Comparison of ENCODE assay signal across 17 cellular contexts in genomic region chr6:168136001-168136400, GRCh38. TPM values are rescaled to one million over a fixed set of nuclear protein-coding genes. Genes with fewer than 3 reads are reported as not detected.
"Had no signal": no experiment of that assay in that cellular context is flagged by ENCODE, and none has a peak within 500 bp of the region (broad histone marks: within the 10 kb centered on the region; RNA-seq: fewer than 3 reads in every experiment).

No MANE protein-coding gene starts in this region.

- H3K36me3 Mint-ChIP-seq: activated CD4-positive, alpha-beta memory T cell treated with anti-CD3 and anti-CD28 coated beads for 36 hours; activated naive CD8-positive, alpha-beta T cell; naive thymus-derived CD8-positive, alpha-beta T cell; T-cell had no signal

- H3K4me1 ChIP-seq: pancreas had no signal

- H3K9me3 Mint-ChIP-seq: activated B cell treated with CpG ODN at 0.5 μM for 24 hours; activated CD4-positive, alpha-beta memory T cell treated with anti-CD3 and anti-CD28 coated beads for 36 hours; naive thymus-derived CD8-positive, alpha-beta T cell had no signal

- H3K36me3 ChIP-seq: cardiac muscle cell, gastrocnemius medialis, pancreas, tibial nerve, vagina had no signal

- H3K27me3 ChIP-seq: cardiac muscle cell, dorsolateral prefrontal cortex, gastrocnemius medialis, pancreas, tibial nerve, vagina had no signal

- H3K4me1 Mint-ChIP-seq: activated B cell treated with CpG ODN at 0.5 μM for 24 hours, T-cell had no signal

- H3K4me3 Mint-ChIP-seq: activated B cell treated with CpG ODN at 0.5 μM for 24 hours; activated CD4-positive, alpha-beta memory T cell treated with anti-CD3 and anti-CD28 coated beads for 36 hours; activated naive CD8-positive, alpha-beta T cell; naive thymus-derived CD8-positive, alpha-beta T cell; T-cell had no signal

- H3K4me3 ChIP-seq: cardiac muscle cell, dorsolateral prefrontal cortex, gastrocnemius medialis, pancreas, SK-N-MC, tibial nerve, vagina had no signal

- H3K27ac ChIP-seq: cardiac muscle cell, dorsolateral prefrontal cortex, gastrocnemius medialis, pancreas, SK-N-MC, tibial nerve, vagina had no signal

- ATAC-seq: gastrocnemius medialis; naive thymus-derived CD8-positive, alpha-beta T cell; pancreas; stimulated activated naive CD8-positive, alpha-beta T cell treated with anti-CD3 and anti-CD28 coated beads, Interleukin-15, Interleukin-2, amounts not matched to agents 100 U/mL and 50 U/mL, for 24 hours; T-cell had no signal

- H3K9me3 ChIP-seq: gastrocnemius medialis, pancreas, tibial nerve, vagina had no signal

- H3K27ac Mint-ChIP-seq: activated B cell treated with CpG ODN at 0.5 μM for 24 hours; activated CD4-positive, alpha-beta memory T cell treated with anti-CD3 and anti-CD28 coated beads for 36 hours; activated naive CD8-positive, alpha-beta T cell; naive thymus-derived CD8-positive, alpha-beta T cell; T-cell had no signal

- DNase-seq: activated B cell treated with CpG ODN at 0.5 μM for 24 hours; activated CD4-positive, alpha-beta memory T cell treated with anti-CD3 and anti-CD28 coated beads for 36 hours; activated CD4-positive, alpha-beta T cell treated with anti-CD3 and anti-CD28 coated beads for 4 hours; dorsolateral prefrontal cortex; erythroblast; gastrocnemius medialis; mesenchymal stem cell; naive thymus-derived CD8-positive, alpha-beta T cell; pancreas; stimulated activated naive CD8-positive, alpha-beta T cell treated with anti-CD3 and anti-CD28 coated beads, Interleukin-15, Interleukin-2, amounts not matched to agents 100 U/mL and 50 U/mL, for 24 hours; substantia nigra; T-cell had no signal

RNA-seq across cellular contexts. Expression of gene FRMD1, which starts 57.0 kb away (rescaled TPM):
- total RNA-seq: activated B cell treated with CpG ODN at 0.5 μM for 24 hours; activated CD4-positive, alpha-beta memory T cell treated with anti-CD3 and anti-CD28 coated beads for 36 hours; naive thymus-derived CD8-positive, alpha-beta T cell; pancreas; T-cell; vagina had no signal
- polyA plus RNA-seq: cardiac muscle cell; naive thymus-derived CD8-positive, alpha-beta T cell had no signal
